ENCODE assay signal across 25 cellular contexts in genomic region chr3:193808317-193808716, GRCh38.
"Had no signal": no experiment of that assay in that cellular context is flagged by ENCODE, and none has a peak within 500 bp of the region (broad histone marks: within the 10 kb centered on the region; RNA-seq: fewer than 3 reads in every experiment).

No MANE protein-coding gene starts in this region.

- ATAC-seq: activated CD4-positive, alpha-beta T cell treated with anti-CD3 and anti-CD28 coated beads for 36 hours; activated CD8-positive, alpha-beta T cell treated with anti-CD3 and anti-CD28 coated beads, Interleukin-2, amount 10 ng/mL, durations not matched to agents 7 days and 5 days; activated T-cell treated with anti-CD3 and anti-CD28 coated beads, Interleukin-2, amount 50 U/mL, for 4 hours; activated T-helper 17 cell treated with anti-CD3 and anti-CD28 coated beads, Interleukin-2, amount 50 U/mL, for 72 hours had no signal

- H3K27ac ChIP-seq: brain microvascular endothelial cell, coronary artery, dorsolateral prefrontal cortex, epithelial cell of prostate, esophagus squamous epithelium had no signal

- DNase-seq: activated CD4-positive, alpha-beta memory T cell treated with anti-CD3 and anti-CD28 coated beads for 36 hours; activated CD4-positive, alpha-beta T cell treated with anti-CD3 and anti-CD28 coated beads for 36 hours; activated CD4-positive, alpha-beta T cell treated with anti-CD3 and anti-CD28 coated beads, Interleukin-2, amount 10 ng/mL, durations not matched to agents 24 days and 14 days; activated CD4-positive, CD25-positive, alpha-beta regulatory T cell; activated CD4-positive, CD25-positive, alpha-beta regulatory T cell treated with anti-CD3 and anti-CD28 coated beads, Interleukin-2, amount 50 U/mL, for 72 hours; activated CD8-positive, alpha-beta T cell treated with anti-CD3 and anti-CD28 coated beads, Interleukin-2, amount 10 ng/mL, durations not matched to agents 7 days and 5 days; activated effector memory CD4-positive, alpha-beta T cell treated with Interleukin-2 at 50 U/mL for 16 hours; activated gamma-delta T cell treated with Interleukin-2 at 50 U/mL for 16 hours; activated naive CD4-positive, alpha-beta T cell treated with anti-CD3 and anti-CD28 coated beads, Interleukin-2, amount 50 U/mL, for 16 hours; activated naive CD4-positive, alpha-beta T cell treated with Interleukin-2 at 50 U/mL for 16 hours; activated T-cell treated with anti-CD3 and anti-CD28 coated beads, Interleukin-2, amount 50 U/mL, for 4 hours; amniotic stem cell; anterior cingulate cortex; brain microvascular endothelial cell; dorsolateral prefrontal cortex; effector memory CD4-positive, alpha-beta T cell; esophagus squamous epithelium; foreskin melanocyte; head of caudate nucleus; T-helper 2 cell had no signal

- H3K27me3 ChIP-seq: dorsolateral prefrontal cortex, esophagus squamous epithelium had no signal

- H3K36me3 ChIP-seq: brain microvascular endothelial cell, esophagus squamous epithelium had no signal

- H3K4me3 ChIP-seq: coronary artery, dorsolateral prefrontal cortex, esophagus squamous epithelium had no signal

- H3K9me3 ChIP-seq: esophagus squamous epithelium had no signal

- FAIRE-seq: astrocyte, bronchial epithelial cell had no signal
